22 cellular contexts compared by ENCODE assay signal in genomic region chr20:1360094-1360493, GRCh38. TPM values are rescaled to one million over a fixed set of nuclear protein-coding genes. Genes with fewer than 3 reads are reported as not detected.
A peak's percentile ranks its signal among the peaks of the same experiment; 100 is the strongest.
DNase-seq lines count a peak whose midpoint lies in the region; TF ChIP-seq lines count a peak whose summit lies in the region.
"Had no signal": no experiment of that assay in that cellular context is flagged by ENCODE, and none has a peak within 500 bp of the region (broad histone marks: within the 10 kb centered on the region; RNA-seq: fewer than 3 reads in every experiment).

No MANE protein-coding gene starts in this region.

- H3K36me3 ChIP-seq in adrenal gland (replicated peaks in 1 of 2), result no peaks in the 10 kb centered on the region
- peaks cover 14% of the 10 kb centered on the region for H3K36me3 ChIP-seq in osteoblast (ENCODE audit: insufficient read depth, low read length)
- H3K36me3 ChIP-seq: breast epithelium had no signal

- POLR2A ChIA-PET in activated CD4-positive, alpha-beta memory T cell treated with anti-CD3 and anti-CD28 coated beads for 36 hours (lab: Charles Lee), result interaction anchor here (0.6 to 1.2 kb wide), 2 partner anchors 17 to 862 kb away, joined by 3 to 4 read pairs; no protein-coding TSS in a partner anchor
- POLR2A ChIA-PET in activated CD4-positive, alpha-beta memory T cell treated with anti-CD3 and anti-CD28 coated beads, Interleukin-2, amount 10 ng/mL, durations not matched to agents 7 days and 5 days (lab: Charles Lee), result interaction anchor here (0.7 to 1.2 kb wide), 2 partner anchors 20 to 74 kb away, joined by 3 to 5 read pairs; no protein-coding TSS in a partner anchor

- CTCF ChIA-PET in activated CD4-positive, alpha-beta memory T cell treated with anti-CD3 and anti-CD28 coated beads for 36 hours (lab: Charles Lee), result interaction anchor here (1.2 to 2.3 kb wide), 4 partner anchors 17 to 47 kb away, joined by 3 to 5 read pairs (median 4); no protein-coding TSS in a partner anchor
- CTCF ChIA-PET in activated CD4-positive, alpha-beta memory T cell treated with anti-CD3 and anti-CD28 coated beads, Interleukin-2, amount 10 ng/mL, durations not matched to agents 7 days and 5 days (lab: Charles Lee), result no interaction called here

- peaks cover 78% of the 10 kb centered on the region for H3K4me1 Mint-ChIP-seq in activated CD4-positive, alpha-beta memory T cell treated with anti-CD3 and anti-CD28 coated beads for 36 hours (ENCODE audit: low read depth)
- H3K4me1 Mint-ChIP-seq in activated CD4-positive, alpha-beta memory T cell treated with anti-CD3 and anti-CD28 coated beads, Interleukin-2, amount 10 ng/mL, durations not matched to agents 7 days and 5 days, result peaks cover 72% of the 10 kb centered on the region

- H2AFZ ChIP-seq in osteoblast (ENCODE audit: low read length), result no peak overlapping the region
- H2AFZ ChIP-seq: parathyroid adenoma, PC-9 had no signal

- peak; percentile 10 for TF ChIP-seq CTCF in HFF-Myc (IDR thresholded peaks at IDR 0.05; ENCODE audit: low read depth, low read length, missing control alignments)
- peak in 1 of 6 experiments; percentile 5 for TF ChIP-seq CTCF in adrenal gland (IDR thresholded peaks at IDR 0.05)
- TF ChIP-seq CTCF in osteoblast (IDR thresholded peaks at IDR 0.05; ENCODE audit: extremely low read depth, low read depth, low read length), result peak; percentile 26

- WGBS in adrenal gland, 4 donors, result 65 to 85% (median 84%) methylated on average over 3 to 5 of the region's 5 CpGs

- DNase-seq in activated CD4-positive, alpha-beta memory T cell treated with anti-CD3 and anti-CD28 coated beads for 36 hours, result no peak
- DNase-seq in activated CD4-positive, alpha-beta memory T cell treated with anti-CD3 and anti-CD28 coated beads, Interleukin-2, amount 10 ng/mL, durations not matched to agents 7 days and 5 days, result no peak
- DNase-seq in HFF-Myc (ENCODE audit: extremely low read depth, low read depth) (no peak), adrenal gland (no peak), osteoblast (ENCODE audit: insufficient read length, low spot score, missing footprints) (no peak), NCI-H345 treated with DMSO at 0.1 percent for 48 hours (lab: John Stamatoyannopoulos, UW; ENCODE audit: unreplicated experiment) (no peak), G401 (ENCODE audit: low spot score) (no peak)
- no peak for DNase-seq in activated CD4-positive, CD25-positive, alpha-beta regulatory T cell treated with anti-CD3 and anti-CD28 coated beads, Interleukin-2, amount 50 U/mL, for 72 hours
- DNase-seq: activated CD4-positive, CD25-positive, alpha-beta regulatory T cell; activated naive CD4-positive, alpha-beta T cell; erythroblast; naive B cell; NCI-H1694 treated with DMSO at 0.1 percent for 48 hours; NCI-H226; PC-9; stimulated activated CD4-positive, alpha-beta T cell treated with anti-CD3 and anti-CD28 coated beads, Interleukin-2, amount 100 ng/mL, for 24 hours; upper lobe of left lung had no signal

- H3K79me2 ChIP-seq in osteoblast (ENCODE audit: insufficient read depth, low read length), result peaks cover 26% of the 10 kb centered on the region

- H3K9me3 ChIP-seq in adrenal gland (replicated peaks in 1 of 3), result no peaks in the 10 kb centered on the region
- H3K9me3 ChIP-seq in osteoblast (ENCODE audit: low read depth, low read length), result no peaks in the 10 kb centered on the region
- H3K9me3 ChIP-seq: breast epithelium, upper lobe of left lung had no signal

- intact Hi-C loops in activated CD4-positive, alpha-beta memory T cell treated with anti-CD3 and anti-CD28 coated beads for 36 hours (cut with micrococcal nuclease), result no loop called here
- intact Hi-C loops in adrenal gland (cut with DNase I), result no loop called here

- TF ChIP-seq POLR2A in adrenal gland (IDR thresholded peaks at IDR 0.05), result no peak

- H3K27me3 Mint-ChIP-seq in activated CD4-positive, alpha-beta memory T cell treated with anti-CD3 and anti-CD28 coated beads for 36 hours, result no peaks in the 10 kb centered on the region
- H3K27me3 Mint-ChIP-seq in activated CD4-positive, alpha-beta memory T cell treated with anti-CD3 and anti-CD28 coated beads, Interleukin-2, amount 10 ng/mL, durations not matched to agents 7 days and 5 days, result no peaks in the 10 kb centered on the region
- H3K27me3 Mint-ChIP-seq: IgD-negative memory B cell, naive B cell had no signal

- H3K27ac ChIP-seq in adrenal gland, result peak overlapping the region in 3 of 5 donors; percentile 41 to 81 (median 73)
- no peak overlapping the region for H3K27ac ChIP-seq in osteoblast (ENCODE audit: low read depth, low read length)
- H3K27ac ChIP-seq: breast epithelium, C4-2B, HL-60, parathyroid adenoma, PC-9, upper lobe of left lung had no signal

- H3K9me3 Mint-ChIP-seq in activated CD4-positive, alpha-beta memory T cell treated with anti-CD3 and anti-CD28 coated beads for 36 hours, result no peaks in the 10 kb centered on the region
- peaks cover 4% of the 10 kb centered on the region for H3K9me3 Mint-ChIP-seq in activated CD4-positive, alpha-beta memory T cell treated with anti-CD3 and anti-CD28 coated beads, Interleukin-2, amount 10 ng/mL, durations not matched to agents 7 days and 5 days
- H3K9me3 Mint-ChIP-seq: IgD-negative memory B cell, naive B cell had no signal

- H4K20me1 ChIP-seq in osteoblast (ENCODE audit: insufficient read depth, low read length), result peaks cover 7% of the 10 kb centered on the region

- H3K4me1 ChIP-seq in adrenal gland (replicated peaks in 1 of 2) (peaks cover 16 to 32% of the 10 kb centered on the region in 2 donors), osteoblast (ENCODE audit: insufficient read depth, low read length) (peaks cover 9% of the 10 kb centered on the region)
- H3K4me1 ChIP-seq: breast epithelium had no signal

- in situ Hi-C loops in G401 (cut with HindIII; ENCODE audit: low sequenced_read_pairs), result no loop called here

- H3K4me3 ChIP-seq in HFF-Myc (replicated peaks; ENCODE audit: low read depth, low read length) (no peak overlapping the region), adrenal gland (no peak overlapping the region), osteoblast (ENCODE audit: insufficient read depth, low read length) (no peak overlapping the region)
- H3K4me3 ChIP-seq: breast epithelium, PC-9, upper lobe of left lung had no signal

- H3K27ac Mint-ChIP-seq in activated CD4-positive, alpha-beta memory T cell treated with anti-CD3 and anti-CD28 coated beads for 36 hours, result peak overlapping the region; percentile 4
- no peak overlapping the region for H3K27ac Mint-ChIP-seq in activated CD4-positive, alpha-beta memory T cell treated with anti-CD3 and anti-CD28 coated beads, Interleukin-2, amount 10 ng/mL, durations not matched to agents 7 days and 5 days
- H3K27ac Mint-ChIP-seq: IgD-negative memory B cell had no signal

- no peak overlapping the region for H3K4me2 ChIP-seq in osteoblast (ENCODE audit: insufficient read depth, low read length)
- H3K4me2 ChIP-seq: PC-9 had no signal

- H3K36me3 Mint-ChIP-seq in activated CD4-positive, alpha-beta memory T cell treated with anti-CD3 and anti-CD28 coated beads for 36 hours, result peaks cover 48% of the 10 kb centered on the region
- H3K36me3 Mint-ChIP-seq in activated CD4-positive, alpha-beta memory T cell treated with anti-CD3 and anti-CD28 coated beads, Interleukin-2, amount 10 ng/mL, durations not matched to agents 7 days and 5 days (ENCODE audit: low read depth), result peaks cover 76% of the 10 kb centered on the region

- H3K27me3 ChIP-seq in adrenal gland (no peaks in the 10 kb centered on the region), osteoblast (ENCODE audit: insufficient read depth, low read length) (no peaks in the 10 kb centered on the region)
- H3K27me3 ChIP-seq: breast epithelium, upper lobe of left lung had no signal

- H3K4me3 Mint-ChIP-seq in activated CD4-positive, alpha-beta memory T cell treated with anti-CD3 and anti-CD28 coated beads for 36 hours, result no peak overlapping the region
- no peak overlapping the region for H3K4me3 Mint-ChIP-seq in activated CD4-positive, alpha-beta memory T cell treated with anti-CD3 and anti-CD28 coated beads, Interleukin-2, amount 10 ng/mL, durations not matched to agents 7 days and 5 days
- H3K4me3 Mint-ChIP-seq: IgD-negative memory B cell, naive B cell had no signal

RNA-seq across cellular contexts. Expression of gene SDCBP2, which starts 31.2 kb away (rescaled TPM):
- 1 to 10 TPM; 4.4 to 5.9 TPM for total RNA-seq in activated CD4-positive, alpha-beta memory T cell treated with anti-CD3 and anti-CD28 coated beads for 36 hours
- total RNA-seq in activated CD4-positive, alpha-beta memory T cell treated with anti-CD3 and anti-CD28 coated beads, Interleukin-2, amount 10 ng/mL, durations not matched to agents 7 days and 5 days, result 1 to 10 TPM; 3.1 to 3.2 TPM
- total RNA-seq in adrenal gland, result 1 to 10 TPM in 6 of 8 donors, under 1 TPM in 2; 0.43 to 7.6 (median 2.3) TPM
- polyA plus RNA-seq in adrenal gland, result 1 to 10 TPM; 2.4 to 3.8 (median 3.0) TPM
- total RNA-seq in osteoblast, result 2.2 and 3.2 TPM in 2 replicates
- total RNA-seq in G401 (2014; rRNA removed; shearing (Covaris generic)), result 0.49 and 2.0 TPM in 2 replicates

RNA-seq across cellular contexts. Expression of gene FKBP1A, which starts 32.8 kb away (rescaled TPM):
- 100 to 1,000 TPM; 247 to 252 TPM for total RNA-seq in activated CD4-positive, alpha-beta memory T cell treated with anti-CD3 and anti-CD28 coated beads for 36 hours
- total RNA-seq in activated CD4-positive, alpha-beta memory T cell treated with anti-CD3 and anti-CD28 coated beads, Interleukin-2, amount 10 ng/mL, durations not matched to agents 7 days and 5 days, result 100 to 1,000 TPM; 205 to 207 TPM
- 100 to 1,000 TPM in 6 of 8 donors, 10 to 100 TPM in 2; 51.7 to 571 (median 151) TPM for total RNA-seq in adrenal gland
- 100 to 1,000 TPM; 111 to 917 (median 149) TPM for polyA plus RNA-seq in adrenal gland
- total RNA-seq in osteoblast, result 150 and 154 TPM in 2 replicates
- total RNA-seq in G401 (2014; rRNA removed; shearing (Covaris generic)), result 158 and 170 TPM in 2 replicates
